ENCODE assay signal across 7 cellular contexts in genomic region chr4:155442267-155443105, GRCh38.
A peak's percentile ranks its signal among the peaks of the same experiment; 100 is the strongest.
DNase-seq lines count a peak whose midpoint lies in the region; ATAC-seq and TF ChIP-seq lines count a peak whose summit lies in the region.

No MANE protein-coding gene starts in this region.

- in situ Hi-C loops in GM13976 (cut with MboI; ENCODE audit: low sequenced_read_pairs, unreplicated experiment), result loop anchor here (10.0 kb wide), 1 partner anchor 342 kb away; no protein-coding TSS in a partner anchor

- ATAC-seq in HG02588 (IDR thresholded peaks at IDR 0.05; ENCODE audit: unreplicated experiment) (peak; percentile 62), left colon (peak; percentile 67)

- DNase-seq in GM13976 (ENCODE audit: low spot score), result peak; percentile 53
- peak; percentile 14 for DNase-seq in NCI-H1694 (lab: John Stamatoyannopoulos, UW)
- peak; percentile 24 for DNase-seq in activated CD4-positive, alpha-beta T cell treated with anti-CD3 and anti-CD28 coated beads for 1 hour
- peak; percentile 76 for DNase-seq in choroid plexus epithelial cell (ENCODE audit: low read depth)
- peak; percentile 39 to 76 for DNase-seq in left colon
- peak; percentile 3 to 40 (median 30) for DNase-seq in stimulated activated CD4-positive, alpha-beta T cell treated with anti-CD3 and anti-CD28 coated beads, Interleukin-1b, Interleukin-23, amount 100 ng/mL, for 24 hours (ENCODE audit: low read depth in 4 of 4, low spot score in 1 of 4)

- H3K4me3 ChIP-seq in choroid plexus epithelial cell (ENCODE audit: low read depth, low read length), result no peak overlapping the region

- intact Hi-C loops in left colon (cut with DNase I, micrococcal nuclease), result loop anchor here in 1 of 2 donors (5.0 kb wide), 1 partner anchor 345 kb away; no protein-coding TSS in a partner anchor

- peak; percentile 78 for TF ChIP-seq CTCF in GM13976 (IDR thresholded peaks at IDR 0.05; ENCODE audit: borderline replicate concordance, control extremely low read depth, extremely low read depth, insufficient read depth, missing control alignments)
- TF ChIP-seq CTCF in choroid plexus epithelial cell (conservative IDR thresholded peaks at IDR 0.05; ENCODE audit: low read depth, low read length), result peak; percentile 99

Comparison
In these comparisons a context has a peak if more than half of its experiments do, and no peak if none do; other contexts are left out.
1. DNase-seq: peak in every context shown above with its lines; median percentile 76 in choroid plexus epithelial cell; 58 in left colon; 53 in GM13976; 30 in stimulated activated CD4-positive, alpha-beta T cell treated with anti-CD3 and anti-CD28 coated beads, Interleukin-1b, Interleukin-23, amount 100 ng/mL, for 24 hours; 24 in activated CD4-positive, alpha-beta T cell treated with anti-CD3 and anti-CD28 coated beads for 1 hour; 14 in NCI-H1694.